Comparison of ENCODE assay signal across 24 cellular contexts in the genomic region with DNA sequence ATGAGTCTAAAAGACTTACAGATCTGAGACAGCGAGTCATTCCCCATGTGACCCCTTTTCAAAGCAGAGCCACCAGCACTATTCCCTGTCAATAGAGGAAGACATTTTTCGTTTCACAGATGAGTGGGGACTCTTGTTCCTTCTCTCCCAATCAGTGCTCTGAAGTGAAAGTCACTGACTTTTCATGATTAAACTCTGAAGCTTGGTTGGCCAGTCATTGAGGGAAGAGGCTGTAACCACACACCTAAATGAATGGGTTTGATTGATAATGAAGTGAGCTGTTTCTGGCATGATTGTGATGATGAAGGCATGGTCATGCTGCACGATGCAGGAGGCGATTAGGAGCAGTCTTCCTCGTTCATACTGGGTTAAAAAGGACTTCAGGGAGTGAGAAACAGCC.
"Had no signal": no experiment of that assay in that cellular context is flagged by ENCODE, and none has a peak within 500 bp of the region (broad histone marks: within the 10 kb centered on the region; RNA-seq: fewer than 3 reads in every experiment).

No MANE protein-coding gene starts in this region.

- H3K36me3 ChIP-seq: esophagus squamous epithelium, heart right ventricle, neutrophil, ovary, right lobe of liver, transverse colon had no signal

- H3K27ac ChIP-seq: esophagus squamous epithelium, heart right ventricle, neutrophil, ovary, right lobe of liver, testis, transverse colon, VCaP had no signal

- H3K4me3 ChIP-seq: esophagus squamous epithelium, heart right ventricle, ovary, right lobe of liver, testis, transverse colon had no signal

- DNase-seq: activated CD4-positive, alpha-beta memory T cell treated with anti-CD3 and anti-CD28 coated beads for 36 hours; activated CD4-positive, alpha-beta T cell treated with anti-CD3 and anti-CD28 coated beads, Interleukin-2, amount 10 ng/mL, durations not matched to agents 24 days and 14 days; activated CD8-positive, alpha-beta memory T cell treated with anti-CD3 and anti-CD28 coated beads, Interleukin-2, amount 50 U/mL, for 4 hours; activated gamma-delta T cell; activated naive CD4-positive, alpha-beta T cell treated with anti-CD3 and anti-CD28 coated beads, Interleukin-2, amount 50 U/mL, for 16 hours; activated T-cell treated with anti-CD3 and anti-CD28 coated beads, Interleukin-2, amount 50 U/mL, for 1 hour; anterior cingulate cortex; dermis blood vessel endothelial cell; effector CD4-positive, alpha-beta T cell; esophagus squamous epithelium; foreskin melanocyte; heart right ventricle; left ventricle myocardium superior; naive B cell; nephron progenitor cell; ovary; right lobe of liver; stimulated activated CD4-positive, alpha-beta T cell treated with anti-CD3 and anti-CD28 coated beads, Interleukin-2, amount 100 ng/mL, for 48 hours; stimulated activated naive CD8-positive, alpha-beta T cell treated with anti-CD3 and anti-CD28 coated beads, Interleukin-15, Interleukin-2, amounts not matched to agents 100 U/mL and 50 U/mL, for 24 hours; T-helper 9 cell; testis; transverse colon had no signal

- H3K9me3 ChIP-seq: esophagus squamous epithelium, heart right ventricle, neutrophil, ovary, right lobe of liver, testis, transverse colon had no signal

- ATAC-seq: heart right ventricle; left ventricle myocardium superior; right lobe of liver; stimulated activated naive CD8-positive, alpha-beta T cell treated with anti-CD3 and anti-CD28 coated beads, Interleukin-15, Interleukin-2, amounts not matched to agents 100 U/mL and 50 U/mL, for 24 hours had no signal

- H3K27me3 ChIP-seq: esophagus squamous epithelium, heart right ventricle, neutrophil, ovary, right lobe of liver, testis, transverse colon had no signal

- H3K4me1 ChIP-seq: esophagus squamous epithelium, heart right ventricle, testis, transverse colon had no signal
